Comparison of ENCODE assay signal across 1 cellular context in the genomic region with DNA sequence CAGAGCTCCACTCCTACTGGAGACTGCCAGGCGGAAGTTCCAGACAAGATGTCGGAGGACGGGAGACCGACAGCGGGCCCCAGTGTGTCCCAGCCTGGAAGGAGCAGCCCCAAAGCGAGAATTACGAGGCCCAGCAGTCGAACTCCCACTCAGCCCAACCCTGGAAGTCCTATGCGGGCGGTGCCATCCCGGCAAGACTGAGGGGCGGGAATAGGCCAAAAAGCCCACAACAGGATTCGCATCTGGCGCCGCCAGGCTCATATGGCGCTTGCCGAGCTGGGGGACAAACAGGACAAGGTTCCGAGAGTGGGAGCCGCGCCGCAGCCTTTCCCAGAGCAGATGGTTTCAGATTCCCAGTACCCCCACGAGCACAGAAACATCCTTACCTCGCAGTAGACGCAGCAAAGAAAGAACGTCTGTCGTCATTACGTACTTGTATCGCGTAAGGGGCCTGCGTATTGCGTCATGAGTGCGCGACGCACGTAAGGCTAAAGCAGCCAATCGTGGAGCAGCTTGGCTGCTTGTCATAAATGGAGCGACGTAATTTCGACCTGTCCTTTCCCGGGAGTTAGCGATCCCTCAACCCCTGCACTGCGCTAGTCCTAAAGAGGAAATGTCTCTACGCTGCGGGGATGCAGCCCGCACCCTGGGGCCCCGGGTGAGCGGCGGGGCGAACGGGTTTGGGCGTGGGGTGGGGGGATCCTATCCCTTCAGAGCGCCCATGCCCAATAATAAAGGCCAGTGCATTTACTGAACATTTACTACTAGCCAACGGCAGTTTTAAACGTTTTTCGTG.
TF ChIP-seq lines count a peak whose summit lies in the region.

A gene (plus strand): TSS at position 552 of the 796 bp plus-strand sequence. CDS start 62 bp downstream, at position 614.
A gene (minus strand): TSS at position 418 of the 796 bp plus-strand sequence. CDS start 483 bp downstream, outside the sequence.

TF ChIP-seq in GM12878, 131 proteins besides CTCF, POLR2A, EP300 and RAD21 (continued from another document):
- TF ChIP-seq WRNIP1 (IDR thresholded peaks at IDR 0.05; ENCODE audit: borderline replicate concordance, low read depth, low read length) (peak; percentile 33; the same call in 1 of the 2 replicates), SIX5 (IDR thresholded peaks at IDR 0.05; ENCODE audit: low read depth, low read length, severe bottlenecking) (peak; percentile 61), KLF5 (IDR thresholded peaks at IDR 0.05; ENCODE audit: partially characterized antibody) (peak; percentile 57), POLR2AphosphoS2 (IDR thresholded peaks at IDR 0.05; ENCODE audit: low read depth, low read length) (peak; percentile 98), STAT1 (conservative IDR thresholded peaks at IDR 0.05) (peak; percentile 82; the same call in 1 of the 2 replicates), SMARCA5 (IDR thresholded peaks at IDR 0.05) (no peak), RFX5 (IDR thresholded peaks at IDR 0.05; ENCODE audit: low read depth, low read length) (peak; percentile 79; the same call in 1 of the 2 replicates), POU2F2 (IDR thresholded peaks at IDR 0.05; ENCODE audit: borderline replicate concordance, low read depth, low read length) (peak; percentile 88)
- TF ChIP-seq, protein P1, sequence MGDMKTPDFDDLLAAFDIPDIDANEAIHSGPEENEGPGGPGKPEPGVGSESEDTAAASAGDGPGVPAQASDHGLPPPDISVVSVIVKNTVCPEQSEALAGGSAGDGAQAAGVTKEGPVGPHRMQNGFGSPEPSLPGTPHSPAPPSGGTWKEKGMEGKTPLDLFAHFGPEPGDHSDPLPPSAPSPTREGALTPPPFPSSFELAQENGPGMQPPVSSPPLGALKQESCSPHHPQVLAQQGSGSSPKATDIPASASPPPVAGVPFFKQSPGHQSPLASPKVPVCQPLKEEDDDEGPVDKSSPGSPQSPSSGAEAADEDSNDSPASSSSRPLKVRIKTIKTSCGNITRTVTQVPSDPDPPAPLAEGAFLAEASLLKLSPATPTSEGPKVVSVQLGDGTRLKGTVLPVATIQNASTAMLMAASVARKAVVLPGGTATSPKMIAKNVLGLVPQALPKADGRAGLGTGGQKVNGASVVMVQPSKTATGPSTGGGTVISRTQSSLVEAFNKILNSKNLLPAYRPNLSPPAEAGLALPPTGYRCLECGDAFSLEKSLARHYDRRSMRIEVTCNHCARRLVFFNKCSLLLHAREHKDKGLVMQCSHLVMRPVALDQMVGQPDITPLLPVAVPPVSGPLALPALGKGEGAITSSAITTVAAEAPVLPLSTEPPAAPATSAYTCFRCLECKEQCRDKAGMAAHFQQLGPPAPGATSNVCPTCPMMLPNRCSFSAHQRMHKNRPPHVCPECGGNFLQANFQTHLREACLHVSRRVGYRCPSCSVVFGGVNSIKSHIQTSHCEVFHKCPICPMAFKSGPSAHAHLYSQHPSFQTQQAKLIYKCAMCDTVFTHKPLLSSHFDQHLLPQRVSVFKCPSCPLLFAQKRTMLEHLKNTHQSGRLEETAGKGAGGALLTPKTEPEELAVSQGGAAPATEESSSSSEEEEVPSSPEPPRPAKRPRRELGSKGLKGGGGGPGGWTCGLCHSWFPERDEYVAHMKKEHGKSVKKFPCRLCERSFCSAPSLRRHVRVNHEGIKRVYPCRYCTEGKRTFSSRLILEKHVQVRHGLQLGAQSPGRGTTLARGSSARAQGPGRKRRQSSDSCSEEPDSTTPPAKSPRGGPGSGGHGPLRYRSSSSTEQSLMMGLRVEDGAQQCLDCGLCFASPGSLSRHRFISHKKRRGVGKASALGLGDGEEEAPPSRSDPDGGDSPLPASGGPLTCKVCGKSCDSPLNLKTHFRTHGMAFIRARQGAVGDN (IDR thresholded peaks at IDR 0.05), result peak; percentile 76
- TF ChIP-seq, protein P2, sequence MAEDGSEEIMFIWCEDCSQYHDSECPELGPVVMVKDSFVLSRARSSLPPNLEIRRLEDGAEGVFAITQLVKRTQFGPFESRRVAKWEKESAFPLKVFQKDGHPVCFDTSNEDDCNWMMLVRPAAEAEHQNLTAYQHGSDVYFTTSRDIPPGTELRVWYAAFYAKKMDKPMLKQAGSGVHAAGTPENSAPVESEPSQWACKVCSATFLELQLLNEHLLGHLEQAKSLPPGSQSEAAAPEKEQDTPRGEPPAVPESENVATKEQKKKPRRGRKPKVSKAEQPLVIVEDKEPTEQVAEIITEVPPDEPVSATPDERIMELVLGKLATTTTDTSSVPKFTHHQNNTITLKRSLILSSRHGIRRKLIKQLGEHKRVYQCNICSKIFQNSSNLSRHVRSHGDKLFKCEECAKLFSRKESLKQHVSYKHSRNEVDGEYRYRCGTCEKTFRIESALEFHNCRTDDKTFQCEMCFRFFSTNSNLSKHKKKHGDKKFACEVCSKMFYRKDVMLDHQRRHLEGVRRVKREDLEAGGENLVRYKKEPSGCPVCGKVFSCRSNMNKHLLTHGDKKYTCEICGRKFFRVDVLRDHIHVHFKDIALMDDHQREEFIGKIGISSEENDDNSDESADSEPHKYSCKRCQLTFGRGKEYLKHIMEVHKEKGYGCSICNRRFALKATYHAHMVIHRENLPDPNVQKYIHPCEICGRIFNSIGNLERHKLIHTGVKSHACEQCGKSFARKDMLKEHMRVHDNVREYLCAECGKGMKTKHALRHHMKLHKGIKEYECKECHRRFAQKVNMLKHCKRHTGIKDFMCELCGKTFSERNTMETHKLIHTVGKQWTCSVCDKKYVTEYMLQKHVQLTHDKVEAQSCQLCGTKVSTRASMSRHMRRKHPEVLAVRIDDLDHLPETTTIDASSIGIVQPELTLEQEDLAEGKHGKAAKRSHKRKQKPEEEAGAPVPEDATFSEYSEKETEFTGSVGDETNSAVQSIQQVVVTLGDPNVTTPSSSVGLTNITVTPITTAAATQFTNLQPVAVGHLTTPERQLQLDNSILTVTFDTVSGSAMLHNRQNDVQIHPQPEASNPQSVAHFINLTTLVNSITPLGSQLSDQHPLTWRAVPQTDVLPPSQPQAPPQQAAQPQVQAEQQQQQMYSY (CRISPR knock-in tag; IDR thresholded peaks at IDR 0.05), result no peak
- TF ChIP-seq, protein P3, sequence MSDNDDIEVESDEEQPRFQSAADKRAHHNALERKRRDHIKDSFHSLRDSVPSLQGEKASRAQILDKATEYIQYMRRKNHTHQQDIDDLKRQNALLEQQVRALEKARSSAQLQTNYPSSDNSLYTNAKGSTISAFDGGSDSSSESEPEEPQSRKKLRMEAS (IDR thresholded peaks at IDR 0.05; ENCODE audit: low read depth, low read length), result peak; percentile 86
- TF ChIP-seq, protein P4, sequence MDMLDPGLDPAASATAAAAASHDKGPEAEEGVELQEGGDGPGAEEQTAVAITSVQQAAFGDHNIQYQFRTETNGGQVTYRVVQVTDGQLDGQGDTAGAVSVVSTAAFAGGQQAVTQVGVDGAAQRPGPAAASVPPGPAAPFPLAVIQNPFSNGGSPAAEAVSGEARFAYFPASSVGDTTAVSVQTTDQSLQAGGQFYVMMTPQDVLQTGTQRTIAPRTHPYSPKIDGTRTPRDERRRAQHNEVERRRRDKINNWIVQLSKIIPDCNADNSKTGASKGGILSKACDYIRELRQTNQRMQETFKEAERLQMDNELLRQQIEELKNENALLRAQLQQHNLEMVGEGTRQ (IDR thresholded peaks at IDR 0.05; ENCODE audit: borderline replicate concordance, low read depth, low read length), result no peak
- TF ChIP-seq, protein P5, sequence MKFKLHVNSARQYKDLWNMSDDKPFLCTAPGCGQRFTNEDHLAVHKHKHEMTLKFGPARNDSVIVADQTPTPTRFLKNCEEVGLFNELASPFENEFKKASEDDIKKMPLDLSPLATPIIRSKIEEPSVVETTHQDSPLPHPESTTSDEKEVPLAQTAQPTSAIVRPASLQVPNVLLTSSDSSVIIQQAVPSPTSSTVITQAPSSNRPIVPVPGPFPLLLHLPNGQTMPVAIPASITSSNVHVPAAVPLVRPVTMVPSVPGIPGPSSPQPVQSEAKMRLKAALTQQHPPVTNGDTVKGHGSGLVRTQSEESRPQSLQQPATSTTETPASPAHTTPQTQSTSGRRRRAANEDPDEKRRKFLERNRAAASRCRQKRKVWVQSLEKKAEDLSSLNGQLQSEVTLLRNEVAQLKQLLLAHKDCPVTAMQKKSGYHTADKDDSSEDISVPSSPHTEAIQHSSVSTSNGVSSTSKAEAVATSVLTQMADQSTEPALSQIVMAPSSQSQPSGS (IDR thresholded peaks at IDR 0.05; ENCODE audit: low read length), result peak; percentile 78; the same call in 1 of the 2 replicates
- TF ChIP-seq, protein P6, sequence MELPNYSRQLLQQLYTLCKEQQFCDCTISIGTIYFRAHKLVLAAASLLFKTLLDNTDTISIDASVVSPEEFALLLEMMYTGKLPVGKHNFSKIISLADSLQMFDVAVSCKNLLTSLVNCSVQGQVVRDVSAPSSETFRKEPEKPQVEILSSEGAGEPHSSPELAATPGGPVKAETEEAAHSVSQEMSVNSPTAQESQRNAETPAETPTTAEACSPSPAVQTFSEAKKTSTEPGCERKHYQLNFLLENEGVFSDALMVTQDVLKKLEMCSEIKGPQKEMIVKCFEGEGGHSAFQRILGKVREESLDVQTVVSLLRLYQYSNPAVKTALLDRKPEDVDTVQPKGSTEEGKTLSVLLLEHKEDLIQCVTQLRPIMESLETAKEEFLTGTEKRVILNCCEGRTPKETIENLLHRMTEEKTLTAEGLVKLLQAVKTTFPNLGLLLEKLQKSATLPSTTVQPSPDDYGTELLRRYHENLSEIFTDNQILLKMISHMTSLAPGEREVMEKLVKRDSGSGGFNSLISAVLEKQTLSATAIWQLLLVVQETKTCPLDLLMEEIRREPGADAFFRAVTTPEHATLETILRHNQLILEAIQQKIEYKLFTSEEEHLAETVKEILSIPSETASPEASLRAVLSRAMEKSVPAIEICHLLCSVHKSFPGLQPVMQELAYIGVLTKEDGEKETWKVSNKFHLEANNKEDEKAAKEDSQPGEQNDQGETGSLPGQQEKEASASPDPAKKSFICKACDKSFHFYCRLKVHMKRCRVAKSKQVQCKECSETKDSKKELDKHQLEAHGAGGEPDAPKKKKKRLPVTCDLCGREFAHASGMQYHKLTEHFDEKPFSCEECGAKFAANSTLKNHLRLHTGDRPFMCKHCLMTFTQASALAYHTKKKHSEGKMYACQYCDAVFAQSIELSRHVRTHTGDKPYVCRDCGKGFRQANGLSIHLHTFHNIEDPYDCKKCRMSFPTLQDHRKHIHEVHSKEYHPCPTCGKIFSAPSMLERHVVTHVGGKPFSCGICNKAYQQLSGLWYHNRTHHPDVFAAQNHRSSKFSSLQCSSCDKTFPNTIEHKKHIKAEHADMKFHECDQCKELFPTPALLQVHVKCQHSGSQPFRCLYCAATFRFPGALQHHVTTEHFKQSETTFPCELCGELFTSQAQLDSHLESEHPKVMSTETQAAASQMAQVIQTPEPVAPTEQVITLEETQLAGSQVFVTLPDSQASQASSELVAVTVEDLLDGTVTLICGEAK (IDR thresholded peaks at IDR 0.05; ENCODE audit: borderline replicate concordance), result no peak
- TF ChIP-seq, protein P7, sequence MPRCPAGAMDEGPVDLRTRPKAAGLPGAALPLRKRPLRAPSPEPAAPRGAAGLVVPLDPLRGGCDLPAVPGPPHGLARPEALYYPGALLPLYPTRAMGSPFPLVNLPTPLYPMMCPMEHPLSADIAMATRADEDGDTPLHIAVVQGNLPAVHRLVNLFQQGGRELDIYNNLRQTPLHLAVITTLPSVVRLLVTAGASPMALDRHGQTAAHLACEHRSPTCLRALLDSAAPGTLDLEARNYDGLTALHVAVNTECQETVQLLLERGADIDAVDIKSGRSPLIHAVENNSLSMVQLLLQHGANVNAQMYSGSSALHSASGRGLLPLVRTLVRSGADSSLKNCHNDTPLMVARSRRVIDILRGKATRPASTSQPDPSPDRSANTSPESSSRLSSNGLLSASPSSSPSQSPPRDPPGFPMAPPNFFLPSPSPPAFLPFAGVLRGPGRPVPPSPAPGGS (IDR thresholded peaks at IDR 0.05; ENCODE audit: borderline replicate concordance, insufficient read depth, low read depth, low read length, poor library complexity, severe bottlenecking), result no peak
